In the genomic region with DNA sequence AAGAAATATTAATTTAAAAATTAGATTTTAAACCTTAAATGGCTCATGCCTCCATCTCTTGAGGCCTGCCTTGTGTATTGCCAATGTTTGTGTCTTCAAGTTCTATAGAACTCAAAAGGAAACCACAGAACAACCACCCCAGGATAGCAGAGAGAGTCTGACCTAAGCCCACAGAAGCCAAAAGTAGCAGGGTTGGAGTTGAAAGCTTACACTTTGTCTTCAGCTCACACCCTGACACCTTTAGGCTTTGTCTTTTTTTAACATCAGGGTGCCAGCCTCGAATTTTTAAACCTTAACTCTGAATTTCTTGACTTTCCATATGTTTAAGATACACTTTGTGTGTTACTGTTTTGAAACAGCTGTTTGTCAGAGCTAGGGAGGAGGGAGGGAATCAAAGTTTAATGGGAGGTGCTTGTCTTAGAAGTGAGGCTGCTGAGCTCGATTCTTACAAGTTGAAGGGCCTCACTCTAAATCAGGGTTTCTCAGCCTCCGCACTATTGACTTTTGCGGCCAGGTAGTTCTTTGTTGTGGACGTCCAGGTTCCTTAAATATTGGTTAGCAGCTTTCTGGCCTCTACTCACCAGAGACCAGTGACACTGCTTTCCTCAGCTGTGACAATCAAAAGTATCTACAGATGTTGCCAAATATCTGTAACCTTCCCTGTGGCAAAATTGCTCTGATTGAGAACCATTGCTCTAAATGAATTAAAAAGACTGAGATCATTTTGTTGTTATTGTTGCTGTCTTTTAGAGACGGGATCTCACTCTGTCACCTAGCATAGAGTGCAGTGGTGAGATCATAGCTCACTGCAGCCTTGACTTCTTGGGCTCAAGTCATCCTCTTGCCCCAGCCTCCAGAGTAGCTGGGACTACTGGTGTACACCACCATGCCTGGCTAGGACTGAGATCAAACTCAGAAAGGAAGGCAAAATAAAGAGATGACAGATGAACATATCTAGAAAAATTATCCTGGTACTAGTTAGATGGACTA, we compare ENCODE assay signal across 1 cellular context.
TF ChIP-seq lines count a peak whose summit lies in the region.

No MANE protein-coding gene starts in this region.

TF ChIP-seq in GM12878, 131 proteins besides CTCF, POLR2A, EP300 and RAD21 (continued from another document):
- TF ChIP-seq, protein P1, sequence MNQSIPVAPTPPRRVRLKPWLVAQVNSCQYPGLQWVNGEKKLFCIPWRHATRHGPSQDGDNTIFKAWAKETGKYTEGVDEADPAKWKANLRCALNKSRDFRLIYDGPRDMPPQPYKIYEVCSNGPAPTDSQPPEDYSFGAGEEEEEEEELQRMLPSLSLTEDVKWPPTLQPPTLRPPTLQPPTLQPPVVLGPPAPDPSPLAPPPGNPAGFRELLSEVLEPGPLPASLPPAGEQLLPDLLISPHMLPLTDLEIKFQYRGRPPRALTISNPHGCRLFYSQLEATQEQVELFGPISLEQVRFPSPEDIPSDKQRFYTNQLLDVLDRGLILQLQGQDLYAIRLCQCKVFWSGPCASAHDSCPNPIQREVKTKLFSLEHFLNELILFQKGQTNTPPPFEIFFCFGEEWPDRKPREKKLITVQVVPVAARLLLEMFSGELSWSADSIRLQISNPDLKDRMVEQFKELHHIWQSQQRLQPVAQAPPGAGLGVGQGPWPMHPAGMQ (IDR thresholded peaks at IDR 0.05; ENCODE audit: borderline replicate concordance): no peak
- no peak for TF ChIP-seq IKZF1 (conservative IDR thresholded peaks at IDR 0.05)
- TF ChIP-seq RCOR1 (conservative IDR thresholded peaks at IDR 0.05; ENCODE audit: low read depth, low read length): no peak
- TF ChIP-seq HDAC2 (IDR thresholded peaks at IDR 0.05): no peak
